ENCODE assay signal across 22 cellular contexts in the genomic region with DNA sequence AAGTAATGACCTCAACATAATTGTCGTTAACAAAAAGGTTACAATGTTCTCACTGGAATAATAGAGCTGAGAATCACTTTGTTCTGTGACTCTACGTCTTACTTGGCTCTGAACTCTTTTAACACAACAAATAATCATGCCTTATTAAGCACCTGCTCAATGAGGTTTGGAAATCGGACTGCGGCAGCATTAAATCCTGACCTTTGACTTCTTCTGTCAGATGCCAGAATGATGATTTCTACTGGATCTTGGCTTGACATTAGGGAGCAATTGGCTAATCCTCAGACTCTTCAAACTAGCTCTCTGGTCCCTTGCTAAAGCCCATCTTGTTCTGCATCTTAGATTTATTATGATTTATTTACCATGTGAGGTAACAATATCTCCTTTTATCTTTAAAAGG.
"Had no signal": no experiment of that assay in that cellular context is flagged by ENCODE, and none has a peak within 500 bp of the region (broad histone marks: within the 10 kb centered on the region; RNA-seq: fewer than 3 reads in every experiment).

No MANE protein-coding gene starts in this region.

- H3K4me1 Mint-ChIP-seq: activated B cell treated with CpG ODN at 0.5 μM for 24 hours; activated CD4-positive, alpha-beta T cell treated with anti-CD3 and anti-CD28 coated beads for 36 hours; activated T-helper 17 cell treated with anti-CD3 and anti-CD28 coated beads, Interleukin-2, amount 50 U/mL, for 72 hours had no signal

- H3K4me1 ChIP-seq: upper lobe of left lung had no signal

- H3K27ac Mint-ChIP-seq: activated B cell treated with CpG ODN at 0.5 μM for 24 hours; activated CD4-positive, alpha-beta T cell treated with anti-CD3 and anti-CD28 coated beads for 36 hours; activated naive CD4-positive, alpha-beta T cell treated with anti-CD3 and anti-CD28 coated beads, Interleukin-2, amount 50 U/mL, for 72 hours; activated T-cell treated with anti-CD3 and anti-CD28 coated beads, Interleukin-2, amount 50 U/mL, for 24 hours; activated T-helper 17 cell treated with anti-CD3 and anti-CD28 coated beads, Interleukin-2, amount 50 U/mL, for 72 hours; brain; nephron; T-helper 1 cell treated with Interleukin-12 subunit alpha and Interleukin-12 subunit beta and Interleukin-4 antibody, amounts not matched to agents 30 μg/mL and 1 μg/mL, for 36 hours had no signal

- H3K36me3 Mint-ChIP-seq: brain had no signal

- H3K9me3 Mint-ChIP-seq: T-helper 1 cell treated with Interleukin-12 subunit alpha and Interleukin-12 subunit beta and Interleukin-4 antibody, amounts not matched to agents 30 μg/mL and 1 μg/mL, for 36 hours had no signal

- H3K27me3 ChIP-seq: upper lobe of left lung had no signal

- H3K4me3 ChIP-seq: thoracic aorta, upper lobe of left lung had no signal

- H3K4me3 Mint-ChIP-seq: activated B cell treated with CpG ODN at 0.5 μM for 24 hours; activated CD4-positive, alpha-beta T cell treated with anti-CD3 and anti-CD28 coated beads for 36 hours; activated T-cell treated with anti-CD3 and anti-CD28 coated beads, Interleukin-2, amount 50 U/mL, for 24 hours; activated T-helper 17 cell treated with anti-CD3 and anti-CD28 coated beads, Interleukin-2, amount 50 U/mL, for 72 hours; brain; nephron; T-helper 1 cell treated with Interleukin-12 subunit alpha and Interleukin-12 subunit beta and Interleukin-4 antibody, amounts not matched to agents 30 μg/mL and 1 μg/mL, for 36 hours had no signal

- H3K27ac ChIP-seq: thoracic aorta, upper lobe of left lung had no signal

- DNase-seq: activated B cell treated with CpG ODN at 0.5 μM for 24 hours; activated CD4-positive, alpha-beta T cell treated with anti-CD3 and anti-CD28 coated beads for 36 hours; activated CD4-positive, alpha-beta T cell treated with anti-CD3 and anti-CD28 coated beads, Interleukin-2, amount 50 U/mL, for 4 hours; activated CD8-positive, alpha-beta memory T cell treated with anti-CD3 and anti-CD28 coated beads for 24 hours; activated CD8-positive, alpha-beta memory T cell treated with anti-CD3 and anti-CD28 coated beads, Interleukin-2, amount 50 U/mL, for 4 hours; activated T-cell treated with anti-CD3 and anti-CD28 coated beads, Interleukin-2, amount 50 U/mL, for 24 hours; aorta; effector CD8-positive, alpha-beta T cell; foreskin melanocyte; left ventricle myocardium superior; occipital lobe; posterior cingulate gyrus; stimulated activated CD4-positive, alpha-beta T cell treated with anti-CD3 and anti-CD28 coated beads, Interleukin-4, amount 100 ng/mL, for 24 hours; stimulated activated naive CD4-positive, alpha-beta T cell treated with Interleukin-2 at 50 U/mL for 16 hours; T1000; upper lobe of left lung had no signal

- H3K27me3 Mint-ChIP-seq: activated B cell treated with CpG ODN at 0.5 μM for 24 hours; activated CD4-positive, alpha-beta T cell treated with anti-CD3 and anti-CD28 coated beads for 36 hours; activated T-helper 17 cell treated with anti-CD3 and anti-CD28 coated beads, Interleukin-2, amount 50 U/mL, for 72 hours; brain had no signal

- H3K9me3 ChIP-seq: thoracic aorta, upper lobe of left lung had no signal

- H3K36me3 ChIP-seq: thoracic aorta, upper lobe of left lung had no signal
